In the genomic region with DNA sequence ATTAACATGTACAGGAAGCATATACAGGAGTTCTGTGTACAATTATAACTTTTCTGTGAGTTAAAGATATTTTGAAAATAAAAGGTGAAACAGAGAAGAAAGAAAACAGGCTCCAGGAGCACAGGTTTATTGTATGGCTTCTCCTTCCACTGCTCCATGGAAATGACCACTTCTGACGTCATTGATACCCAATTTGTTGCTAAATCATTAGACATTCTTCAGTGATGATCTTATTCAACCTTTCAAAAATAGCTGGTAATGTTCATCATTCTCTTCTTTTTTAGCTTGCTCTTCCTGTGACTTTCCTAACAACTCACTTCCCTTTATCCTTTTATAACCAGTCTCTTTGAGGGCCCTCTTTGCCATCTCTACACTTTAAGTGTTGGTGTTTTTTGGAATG, we compare ENCODE assay signal across 1 cellular context.
TF ChIP-seq lines count a peak whose summit lies in the region.

No MANE protein-coding gene starts in this region.

TF ChIP-seq in HEK293, 187 proteins besides CTCF, POLR2A, EP300 and RAD21 (continued from another document):
- TF ChIP-seq, protein P1, sequence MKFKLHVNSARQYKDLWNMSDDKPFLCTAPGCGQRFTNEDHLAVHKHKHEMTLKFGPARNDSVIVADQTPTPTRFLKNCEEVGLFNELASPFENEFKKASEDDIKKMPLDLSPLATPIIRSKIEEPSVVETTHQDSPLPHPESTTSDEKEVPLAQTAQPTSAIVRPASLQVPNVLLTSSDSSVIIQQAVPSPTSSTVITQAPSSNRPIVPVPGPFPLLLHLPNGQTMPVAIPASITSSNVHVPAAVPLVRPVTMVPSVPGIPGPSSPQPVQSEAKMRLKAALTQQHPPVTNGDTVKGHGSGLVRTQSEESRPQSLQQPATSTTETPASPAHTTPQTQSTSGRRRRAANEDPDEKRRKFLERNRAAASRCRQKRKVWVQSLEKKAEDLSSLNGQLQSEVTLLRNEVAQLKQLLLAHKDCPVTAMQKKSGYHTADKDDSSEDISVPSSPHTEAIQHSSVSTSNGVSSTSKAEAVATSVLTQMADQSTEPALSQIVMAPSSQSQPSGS (tag by site-specific recombination; IDR thresholded peaks at IDR 0.05; ENCODE audit: low read depth), result 0 out of 2 replicates have a peak, but pooled peaks have one; percentile 38
